ENCODE assay signal across 28 cellular contexts in the genomic region with DNA sequence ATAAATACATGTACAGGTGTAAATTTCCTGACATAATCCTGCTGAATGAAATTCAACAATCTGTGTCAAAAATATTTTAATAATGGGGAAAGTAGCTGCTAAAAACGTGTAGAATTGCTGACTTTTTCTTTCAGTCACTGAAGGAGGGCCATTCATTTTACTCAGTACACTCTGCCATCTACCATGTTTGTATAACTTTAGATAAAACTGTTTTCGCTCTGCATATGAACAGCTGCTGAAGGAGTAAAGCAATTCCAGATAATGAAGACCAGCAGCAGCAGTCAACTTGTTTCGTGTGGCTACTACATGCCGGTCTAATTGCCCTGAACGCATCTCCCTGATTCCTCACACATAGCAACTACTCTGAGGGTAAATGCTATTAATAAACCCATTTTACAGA.
"Had no signal": no experiment of that assay in that cellular context is flagged by ENCODE, and none has a peak within 500 bp of the region (broad histone marks: within the 10 kb centered on the region; RNA-seq: fewer than 3 reads in every experiment).

No MANE protein-coding gene starts in this region.

- H3K27me3 ChIP-seq: MG63 had no signal

- H3K27ac ChIP-seq: KMS-11 had no signal

- H3K4me3 ChIP-seq: MG63 had no signal

- H3K9me3 ChIP-seq: MG63 had no signal

- DNase-seq: Karpas-422, Kasumi-1, KBM-7, KG1, MG63, MM.1S, MV-4-11, NCI-H1048, NCI-H1092, NCI-H1092 treated with DMSO at 0.1 percent for 48 hours, NCI-H1105, NCI-H1417 treated with DMSO at 0.1 percent for 48 hours, NCI-H146, NCI-H1694, NCI-H1694 treated with DMSO at 0.1 percent for 48 hours, NCI-H187, NCI-H187 treated with DMSO at 0.1 percent for 48 hours, NCI-H2029, NCI-H2029 treated with DMSO at 0.1 percent for 48 hours, NCI-H2107, NCI-H2171, NCI-H2171 treated with DMSO at 0.1 percent for 48 hours, NCI-H2227 treated with DMSO at 0.1 percent for 48 hours, NCI-H226, NCI-H345, NCI-H446, NCI-H446 treated with DMSO at 0.1 percent for 48 hours had no signal

- H3K4me2 ChIP-seq: KMS-11 had no signal
